2 cellular contexts compared by ENCODE assay signal in genomic region chr1:235881930-235882700, GRCh38.
TF ChIP-seq lines count a peak whose summit lies in the region.

No MANE protein-coding gene starts in this region.

TF ChIP-seq in liver, 16 proteins besides CTCF, POLR2A, EP300 and RAD21 (continued from another document):
- no peak for TF ChIP-seq HNF4G (IDR thresholded peaks at IDR 0.05)

TF ChIP-seq in HepG2, 621 proteins besides CTCF, POLR2A, EP300 and RAD21 (continued from another document):
- no peak for TF ChIP-seq ZFP41 (CRISPR knock-in tag; IDR thresholded peaks at IDR 0.05; ENCODE audit: borderline replicate concordance)
- no peak for TF ChIP-seq LCORL (IDR thresholded peaks at IDR 0.05)
- TF ChIP-seq LCORL (CRISPR knock-in tag; IDR thresholded peaks at IDR 0.05): no peak
- TF ChIP-seq, protein P1, sequence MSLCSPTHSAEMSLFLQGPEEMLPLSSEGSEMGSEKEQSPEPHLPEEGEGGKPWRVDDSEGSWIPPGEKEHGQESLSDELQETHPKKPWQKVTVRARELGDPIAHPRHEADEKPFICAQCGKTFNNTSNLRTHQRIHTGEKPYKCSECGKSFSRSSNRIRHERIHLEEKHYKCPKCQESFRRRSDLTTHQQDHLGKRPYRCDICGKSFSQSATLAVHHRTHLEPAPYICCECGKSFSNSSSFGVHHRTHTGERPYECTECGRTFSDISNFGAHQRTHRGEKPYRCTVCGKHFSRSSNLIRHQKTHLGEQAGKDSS (CRISPR knock-in tag; IDR thresholded peaks at IDR 0.05; ENCODE audit: borderline replicate concordance, low read depth): no peak
- no peak for TF ChIP-seq IRF2 (CRISPR knock-in tag; IDR thresholded peaks at IDR 0.05)
- TF ChIP-seq, protein P2, sequence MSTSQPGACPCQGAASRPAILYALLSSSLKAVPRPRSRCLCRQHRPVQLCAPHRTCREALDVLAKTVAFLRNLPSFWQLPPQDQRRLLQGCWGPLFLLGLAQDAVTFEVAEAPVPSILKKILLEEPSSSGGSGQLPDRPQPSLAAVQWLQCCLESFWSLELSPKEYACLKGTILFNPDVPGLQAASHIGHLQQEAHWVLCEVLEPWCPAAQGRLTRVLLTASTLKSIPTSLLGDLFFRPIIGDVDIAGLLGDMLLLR (CRISPR knock-in tag; IDR thresholded peaks at IDR 0.05): no peak
- no peak for TF ChIP-seq PCBP1 (IDR thresholded peaks at IDR 0.05; ENCODE audit: borderline replicate concordance, low read depth, low read length)
- TF ChIP-seq, protein P3, sequence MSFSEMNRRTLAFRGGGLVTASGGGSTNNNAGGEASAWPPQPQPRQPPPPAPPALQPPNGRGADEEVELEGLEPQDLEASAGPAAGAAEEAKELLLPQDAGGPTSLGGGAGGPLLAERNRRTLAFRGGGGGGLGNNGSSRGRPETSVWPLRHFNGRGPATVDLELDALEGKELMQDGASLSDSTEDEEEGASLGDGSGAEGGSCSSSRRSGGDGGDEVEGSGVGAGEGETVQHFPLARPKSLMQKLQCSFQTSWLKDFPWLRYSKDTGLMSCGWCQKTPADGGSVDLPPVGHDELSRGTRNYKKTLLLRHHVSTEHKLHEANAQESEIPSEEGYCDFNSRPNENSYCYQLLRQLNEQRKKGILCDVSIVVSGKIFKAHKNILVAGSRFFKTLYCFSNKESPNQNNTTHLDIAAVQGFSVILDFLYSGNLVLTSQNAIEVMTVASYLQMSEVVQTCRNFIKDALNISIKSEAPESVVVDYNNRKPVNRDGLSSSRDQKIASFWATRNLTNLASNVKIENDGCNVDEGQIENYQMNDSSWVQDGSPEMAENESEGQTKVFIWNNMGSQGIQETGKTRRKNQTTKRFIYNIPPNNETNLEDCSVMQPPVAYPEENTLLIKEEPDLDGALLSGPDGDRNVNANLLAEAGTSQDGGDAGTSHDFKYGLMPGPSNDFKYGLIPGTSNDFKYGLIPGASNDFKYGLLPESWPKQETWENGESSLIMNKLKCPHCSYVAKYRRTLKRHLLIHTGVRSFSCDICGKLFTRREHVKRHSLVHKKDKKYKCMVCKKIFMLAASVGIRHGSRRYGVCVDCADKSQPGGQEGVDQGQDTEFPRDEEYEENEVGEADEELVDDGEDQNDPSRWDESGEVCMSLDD (CRISPR knock-in tag; IDR thresholded peaks at IDR 0.05; ENCODE audit: borderline replicate concordance): no peak
- no peak for TF ChIP-seq AGO1 (IDR thresholded peaks at IDR 0.05; ENCODE audit: low read depth, low read length, poor library complexity, severe bottlenecking)
- TF ChIP-seq, protein P4, sequence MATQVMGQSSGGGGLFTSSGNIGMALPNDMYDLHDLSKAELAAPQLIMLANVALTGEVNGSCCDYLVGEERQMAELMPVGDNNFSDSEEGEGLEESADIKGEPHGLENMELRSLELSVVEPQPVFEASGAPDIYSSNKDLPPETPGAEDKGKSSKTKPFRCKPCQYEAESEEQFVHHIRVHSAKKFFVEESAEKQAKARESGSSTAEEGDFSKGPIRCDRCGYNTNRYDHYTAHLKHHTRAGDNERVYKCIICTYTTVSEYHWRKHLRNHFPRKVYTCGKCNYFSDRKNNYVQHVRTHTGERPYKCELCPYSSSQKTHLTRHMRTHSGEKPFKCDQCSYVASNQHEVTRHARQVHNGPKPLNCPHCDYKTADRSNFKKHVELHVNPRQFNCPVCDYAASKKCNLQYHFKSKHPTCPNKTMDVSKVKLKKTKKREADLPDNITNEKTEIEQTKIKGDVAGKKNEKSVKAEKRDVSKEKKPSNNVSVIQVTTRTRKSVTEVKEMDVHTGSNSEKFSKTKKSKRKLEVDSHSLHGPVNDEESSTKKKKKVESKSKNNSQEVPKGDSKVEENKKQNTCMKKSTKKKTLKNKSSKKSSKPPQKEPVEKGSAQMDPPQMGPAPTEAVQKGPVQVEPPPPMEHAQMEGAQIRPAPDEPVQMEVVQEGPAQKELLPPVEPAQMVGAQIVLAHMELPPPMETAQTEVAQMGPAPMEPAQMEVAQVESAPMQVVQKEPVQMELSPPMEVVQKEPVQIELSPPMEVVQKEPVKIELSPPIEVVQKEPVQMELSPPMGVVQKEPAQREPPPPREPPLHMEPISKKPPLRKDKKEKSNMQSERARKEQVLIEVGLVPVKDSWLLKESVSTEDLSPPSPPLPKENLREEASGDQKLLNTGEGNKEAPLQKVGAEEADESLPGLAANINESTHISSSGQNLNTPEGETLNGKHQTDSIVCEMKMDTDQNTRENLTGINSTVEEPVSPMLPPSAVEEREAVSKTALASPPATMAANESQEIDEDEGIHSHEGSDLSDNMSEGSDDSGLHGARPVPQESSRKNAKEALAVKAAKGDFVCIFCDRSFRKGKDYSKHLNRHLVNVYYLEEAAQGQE (IDR thresholded peaks at IDR 0.05; ENCODE audit: borderline replicate concordance in 1 of 2, low read depth in 1 of 2, low read length in 2 of 2): no peak
- no peak for TF ChIP-seq SYNCRIP (IDR thresholded peaks at IDR 0.05; ENCODE audit: insufficient read depth, low read depth, low read length)
- no peak for TF ChIP-seq ZNF546 (CRISPR knock-in tag; conservative IDR thresholded peaks at IDR 0.05)
TF ChIP-seq in HepG2: peak in this region for 0.
